In the genomic region with DNA sequence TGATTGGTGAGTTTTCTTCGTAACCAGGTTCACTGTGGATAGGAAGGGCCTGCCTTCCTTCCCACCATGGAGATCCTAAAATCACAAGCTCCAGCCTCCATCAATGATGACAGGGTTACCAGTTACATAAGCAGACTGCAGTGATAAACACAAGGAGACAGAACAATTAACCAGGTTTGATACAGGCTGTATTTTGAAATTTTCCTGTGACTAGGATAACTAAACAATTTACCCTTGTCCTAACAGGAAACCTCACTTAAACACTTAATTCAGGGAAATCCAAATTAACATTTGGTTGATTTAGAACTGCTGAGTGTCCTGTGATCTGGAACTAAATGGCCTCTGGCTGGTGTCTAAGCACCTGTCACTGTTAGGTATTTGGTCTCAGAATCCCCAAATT, we compare ENCODE assay signal across 18 cellular contexts. TPM values are rescaled to one million over a fixed set of nuclear protein-coding genes. Genes with fewer than 3 reads are reported as not detected.
DNase-seq lines count a peak whose midpoint lies in the region; ATAC-seq lines count a peak whose summit lies in the region.
"Had no signal": no experiment of that assay in that cellular context is flagged by ENCODE, and none has a peak within 500 bp of the region (broad histone marks: within the 10 kb centered on the region; RNA-seq: fewer than 3 reads in every experiment).

No MANE protein-coding gene starts in this region.

- H3K79me2 ChIP-seq in Karpas-422 (ENCODE audit: low read length): peaks cover 25% of the 10 kb centered on the region

- no peaks in the 10 kb centered on the region for H3K27me3 ChIP-seq in Karpas-422 (ENCODE audit: low read length)
- H3K27me3 ChIP-seq: BE2C, SJSA1 had no signal

- H3K36me3 ChIP-seq in Karpas-422 (ENCODE audit: insufficient read depth, low read length): no peaks in the 10 kb centered on the region
- H3K36me3 ChIP-seq: BE2C had no signal

- no peak overlapping the region for H3K4me2 ChIP-seq in Karpas-422 (ENCODE audit: low read depth, low read length, poor library complexity, severe bottlenecking)

- H3K9me2 ChIP-seq in Karpas-422 (replicated peaks; ENCODE audit: insufficient read depth, low read length): no peaks in the 10 kb centered on the region

- H3K36me3 Mint-ChIP-seq in activated naive CD8-positive, alpha-beta T cell: peaks cover 19% of the 10 kb centered on the region
- H3K36me3 Mint-ChIP-seq in activated naive CD8-positive, alpha-beta T cell treated with anti-CD3 and anti-CD28 coated beads for 36 hours: peaks cover 21% of the 10 kb centered on the region
- H3K36me3 Mint-ChIP-seq in central memory CD8-positive, alpha-beta T cell (ENCODE audit: insufficient read depth): peaks cover 9% of the 10 kb centered on the region
- H3K36me3 Mint-ChIP-seq in stimulated activated effector memory CD8-positive, alpha-beta T cell treated with anti-CD3 and anti-CD28 coated beads, Interleukin-12 subunit alpha, Interleukin-12 subunit beta, amount 100 ng/mL, for 72 hours: peaks cover 20% of the 10 kb centered on the region

- no peaks in the 10 kb centered on the region for H3K27me3 Mint-ChIP-seq in activated naive CD8-positive, alpha-beta T cell
- no peaks in the 10 kb centered on the region for H3K27me3 Mint-ChIP-seq in activated naive CD8-positive, alpha-beta T cell treated with anti-CD3 and anti-CD28 coated beads for 36 hours
- no peaks in the 10 kb centered on the region for H3K27me3 Mint-ChIP-seq in central memory CD8-positive, alpha-beta T cell
- H3K27me3 Mint-ChIP-seq: IgD-negative memory B cell had no signal

- no peaks in the 10 kb centered on the region for H3K9me3 Mint-ChIP-seq in activated naive CD8-positive, alpha-beta T cell (ENCODE audit: low read depth)
- no peaks in the 10 kb centered on the region for H3K9me3 Mint-ChIP-seq in activated naive CD8-positive, alpha-beta T cell treated with anti-CD3 and anti-CD28 coated beads for 36 hours
- no peaks in the 10 kb centered on the region for H3K9me3 Mint-ChIP-seq in central memory CD8-positive, alpha-beta T cell
- no peaks in the 10 kb centered on the region for H3K9me3 Mint-ChIP-seq in stimulated activated effector memory CD8-positive, alpha-beta T cell treated with anti-CD3 and anti-CD28 coated beads, Interleukin-12 subunit alpha, Interleukin-12 subunit beta, amount 100 ng/mL, for 72 hours
- H3K9me3 Mint-ChIP-seq: IgD-negative memory B cell had no signal

- no peaks in the 10 kb centered on the region for H3K9me3 ChIP-seq in Karpas-422 (ENCODE audit: low read length)
- H3K9me3 ChIP-seq: BE2C, SJSA1 had no signal

- no peak overlapping the region for H3K4me3 Mint-ChIP-seq in activated naive CD8-positive, alpha-beta T cell
- no peak overlapping the region for H3K4me3 Mint-ChIP-seq in activated naive CD8-positive, alpha-beta T cell treated with anti-CD3 and anti-CD28 coated beads for 36 hours
- no peak overlapping the region for H3K4me3 Mint-ChIP-seq in central memory CD8-positive, alpha-beta T cell
- no peak overlapping the region for H3K4me3 Mint-ChIP-seq in stimulated activated effector memory CD8-positive, alpha-beta T cell treated with anti-CD3 and anti-CD28 coated beads, Interleukin-12 subunit alpha, Interleukin-12 subunit beta, amount 100 ng/mL, for 72 hours

- 0 out of 2 replicates have a peak overlapping the region, but pooled peaks have one; percentile 8 for H3K27ac ChIP-seq in Karpas-422 (ENCODE audit: low read length)
- H3K27ac ChIP-seq: SJSA1 had no signal

- no peak overlapping the region for H3K4me3 ChIP-seq in Karpas-422 (ENCODE audit: low read length)
- H3K4me3 ChIP-seq: SJSA1 had no signal

- peak overlapping the region; percentile 22 for H3K27ac Mint-ChIP-seq in activated naive CD8-positive, alpha-beta T cell
- H3K27ac Mint-ChIP-seq in activated naive CD8-positive, alpha-beta T cell treated with anti-CD3 and anti-CD28 coated beads for 36 hours: no peak overlapping the region
- H3K27ac Mint-ChIP-seq in central memory CD8-positive, alpha-beta T cell (ENCODE audit: low read depth): peak overlapping the region; percentile 35
- peak overlapping the region; percentile 52 for H3K27ac Mint-ChIP-seq in stimulated activated effector memory CD8-positive, alpha-beta T cell treated with anti-CD3 and anti-CD28 coated beads, Interleukin-12 subunit alpha, Interleukin-12 subunit beta, amount 100 ng/mL, for 72 hours

- no peak overlapping the region for H3K9ac ChIP-seq in Karpas-422 (ENCODE audit: low read length)

- H3K4me1 Mint-ChIP-seq in activated naive CD8-positive, alpha-beta T cell (ENCODE audit: low read depth): peaks cover 29% of the 10 kb centered on the region
- H3K4me1 Mint-ChIP-seq in activated naive CD8-positive, alpha-beta T cell treated with anti-CD3 and anti-CD28 coated beads for 36 hours: peaks cover 30% of the 10 kb centered on the region
- H3K4me1 Mint-ChIP-seq in central memory CD8-positive, alpha-beta T cell: peaks cover 31% of the 10 kb centered on the region
- H3K4me1 Mint-ChIP-seq in stimulated activated effector memory CD8-positive, alpha-beta T cell treated with anti-CD3 and anti-CD28 coated beads, Interleukin-12 subunit alpha, Interleukin-12 subunit beta, amount 100 ng/mL, for 72 hours: peaks cover 20% of the 10 kb centered on the region

- H3K4me1 ChIP-seq in Karpas-422 (ENCODE audit: low read length): peaks cover 34% of the 10 kb centered on the region
- H3K4me1 ChIP-seq: BE2C had no signal

- no peak for ATAC-seq in central memory CD8-positive, alpha-beta T cell (replicated peaks; ENCODE audit: extremely low read depth, poor library complexity, severe bottlenecking)
- ATAC-seq in stimulated activated effector memory CD8-positive, alpha-beta T cell treated with anti-CD3 and anti-CD28 coated beads, Interleukin-12 subunit alpha, Interleukin-12 subunit beta, amount 100 ng/mL, for 72 hours: no peak
- ATAC-seq in HG03280 (IDR thresholded peaks at IDR 0.05; ENCODE audit: unreplicated experiment) (no peak), GM18520 (IDR thresholded peaks at IDR 0.05; ENCODE audit: unreplicated experiment) (no peak)
- ATAC-seq: Right ventricle myocardium inferior had no signal

- H4K20me1 ChIP-seq in Karpas-422 (ENCODE audit: insufficient read depth, low read depth, low read length): no peaks in the 10 kb centered on the region

- no peak overlapping the region for H2AFZ ChIP-seq in Karpas-422 (ENCODE audit: low read length)

- DNase-seq in activated naive CD8-positive, alpha-beta T cell treated with anti-CD3 and anti-CD28 coated beads for 36 hours: no peak
- no peak for DNase-seq in Karpas-422
- no peak for DNase-seq in central memory CD8-positive, alpha-beta T cell (ENCODE audit: low spot score in 2 of 2)
- DNase-seq in stimulated activated effector memory CD8-positive, alpha-beta T cell treated with anti-CD3 and anti-CD28 coated beads, Interleukin-12 subunit alpha, Interleukin-12 subunit beta, amount 100 ng/mL, for 72 hours (ENCODE audit: low spot score in 2 of 2): no peak
- DNase-seq: BE2C, Calu3, GDM1, H7, MV-4-11, NCI-H1105 treated with DMSO at 0.1 percent for 48 hours, NCI-H1694, NCI-H446 treated with DMSO at 0.1 percent for 48 hours had no signal

RNA-seq across cellular contexts. Expression of gene SLC9B2, which starts 3.1 kb away (rescaled TPM):
- 10 to 100 TPM; 42.3 to 44.2 TPM for total RNA-seq in activated naive CD8-positive, alpha-beta T cell treated with anti-CD3 and anti-CD28 coated beads for 36 hours
- 78.8 and 91.0 TPM in 2 replicates for total RNA-seq in Karpas-422 (2014; rRNA removed; shearing (Covaris generic); ENCODE audit: low replicate concordance)

RNA-seq across cellular contexts. Expression of gene BDH2, which starts 20.0 kb away (rescaled TPM):
- total RNA-seq in activated naive CD8-positive, alpha-beta T cell treated with anti-CD3 and anti-CD28 coated beads for 36 hours: 10 to 100 TPM; 13.2 to 13.8 TPM
- total RNA-seq in Karpas-422 (2014; rRNA removed; shearing (Covaris generic); ENCODE audit: low replicate concordance): 31.2 and 42.2 TPM in 2 replicates
